In genomic region chr10:112184379-112184778, GRCh38 we compare ENCODE assay signal across 8 cellular contexts. TPM values are rescaled to one million over a fixed set of nuclear protein-coding genes. Genes with fewer than 3 reads are reported as not detected.
DNase-seq lines count a peak whose midpoint lies in the region; ATAC-seq and TF ChIP-seq lines count a peak whose summit lies in the region.

No MANE protein-coding gene starts in this region.

- H3K27me3 Mint-ChIP-seq in T-helper 1 cell treated with Interleukin-12 subunit alpha and Interleukin-12 subunit beta and Interleukin-4 antibody, amounts not matched to agents 30 μg/mL and 1 μg/mL, for 36 hours (ENCODE audit: low read depth) = peaks cover 13% of the 10 kb centered on the region
- H3K27me3 Mint-ChIP-seq in stimulated activated naive CD8-positive, alpha-beta T cell treated with anti-CD3 and anti-CD28 coated beads, Interleukin-15, amount 100 ng/mL, for 72 hours = no peaks in the 10 kb centered on the region

- peaks cover 22% of the 10 kb centered on the region for H3K4me1 Mint-ChIP-seq in T-helper 1 cell treated with Interleukin-12 subunit alpha and Interleukin-12 subunit beta and Interleukin-4 antibody, amounts not matched to agents 30 μg/mL and 1 μg/mL, for 36 hours (ENCODE audit: low read depth)
- H3K4me1 Mint-ChIP-seq in stimulated activated naive CD8-positive, alpha-beta T cell treated with anti-CD3 and anti-CD28 coated beads, Interleukin-15, amount 100 ng/mL, for 72 hours = peaks cover 34% of the 10 kb centered on the region

- peaks cover 6% of the 10 kb centered on the region for H3K36me3 Mint-ChIP-seq in T-helper 1 cell treated with Interleukin-12 subunit alpha and Interleukin-12 subunit beta and Interleukin-4 antibody, amounts not matched to agents 30 μg/mL and 1 μg/mL, for 36 hours (ENCODE audit: low read depth)

- H3K27ac Mint-ChIP-seq in T-helper 1 cell treated with Interleukin-12 subunit alpha and Interleukin-12 subunit beta and Interleukin-4 antibody, amounts not matched to agents 30 μg/mL and 1 μg/mL, for 36 hours = peak overlapping the region; percentile 3
- H3K27ac Mint-ChIP-seq in stimulated activated naive CD8-positive, alpha-beta T cell treated with anti-CD3 and anti-CD28 coated beads, Interleukin-15, amount 100 ng/mL, for 72 hours = peak overlapping the region in 1 of 2 donors; percentile 43

- intact Hi-C loops in left colon (cut with DNase I, micrococcal nuclease) = loop anchor here in 1 of 2 donors (10.0 kb wide), 1 partner anchor 130 kb away; no protein-coding TSS in a partner anchor

- no peak for TF ChIP-seq CTCF in WI38 (IDR thresholded peaks at IDR 0.05; ENCODE audit: low read depth, low read length)

- peak overlapping the region; percentile 18 for H3K4me3 Mint-ChIP-seq in T-helper 1 cell treated with Interleukin-12 subunit alpha and Interleukin-12 subunit beta and Interleukin-4 antibody, amounts not matched to agents 30 μg/mL and 1 μg/mL, for 36 hours
- H3K4me3 Mint-ChIP-seq in stimulated activated naive CD8-positive, alpha-beta T cell treated with anti-CD3 and anti-CD28 coated beads, Interleukin-15, amount 100 ng/mL, for 72 hours = peak overlapping the region; percentile 34 to 93

- no peak for ATAC-seq in stimulated activated naive CD8-positive, alpha-beta T cell treated with anti-CD3 and anti-CD28 coated beads, Interleukin-15, amount 100 ng/mL, for 72 hours
- no peak for ATAC-seq in left colon

- DNase-seq in T-helper 1 cell = no peak
- no peak for DNase-seq in stimulated activated naive CD8-positive, alpha-beta T cell treated with anti-CD3 and anti-CD28 coated beads, Interleukin-15, amount 100 ng/mL, for 72 hours
- no peak for DNase-seq in DMS153 treated with DMSO at 0.1 percent for 48 hours (lab: John Stamatoyannopoulos, UW; ENCODE audit: unreplicated experiment)
- DNase-seq in left colon = no peak
- no peak for DNase-seq in stimulated activated CD4-positive, alpha-beta T cell treated with anti-CD3 and anti-CD28 coated beads, Interleukin-4, amount 100 ng/mL, for 4 hours

- peaks cover 5% of the 10 kb centered on the region for H3K9me3 Mint-ChIP-seq in T-helper 1 cell treated with Interleukin-12 subunit alpha and Interleukin-12 subunit beta and Interleukin-4 antibody, amounts not matched to agents 30 μg/mL and 1 μg/mL, for 36 hours
- peaks cover 6 to 19% of the 10 kb centered on the region in 2 donors for H3K9me3 Mint-ChIP-seq in stimulated activated naive CD8-positive, alpha-beta T cell treated with anti-CD3 and anti-CD28 coated beads, Interleukin-15, amount 100 ng/mL, for 72 hours

- H3K4me3 ChIP-seq in WI38 (ENCODE audit: low read depth, low read length) (peak overlapping the region; percentile 95), iPS-11a (ENCODE audit: low read depth, low read length) (peak overlapping the region; percentile 90)

RNA-seq across cellular contexts. Expression of gene GPAM, which starts 0.8 kb away (rescaled TPM):
- 10 to 100 TPM in 1 of 2 donors, 1 to 10 TPM in 1; 8.6 to 10.9 TPM for total RNA-seq in left colon
